16 cellular contexts compared by ENCODE assay signal in the genomic region with DNA sequence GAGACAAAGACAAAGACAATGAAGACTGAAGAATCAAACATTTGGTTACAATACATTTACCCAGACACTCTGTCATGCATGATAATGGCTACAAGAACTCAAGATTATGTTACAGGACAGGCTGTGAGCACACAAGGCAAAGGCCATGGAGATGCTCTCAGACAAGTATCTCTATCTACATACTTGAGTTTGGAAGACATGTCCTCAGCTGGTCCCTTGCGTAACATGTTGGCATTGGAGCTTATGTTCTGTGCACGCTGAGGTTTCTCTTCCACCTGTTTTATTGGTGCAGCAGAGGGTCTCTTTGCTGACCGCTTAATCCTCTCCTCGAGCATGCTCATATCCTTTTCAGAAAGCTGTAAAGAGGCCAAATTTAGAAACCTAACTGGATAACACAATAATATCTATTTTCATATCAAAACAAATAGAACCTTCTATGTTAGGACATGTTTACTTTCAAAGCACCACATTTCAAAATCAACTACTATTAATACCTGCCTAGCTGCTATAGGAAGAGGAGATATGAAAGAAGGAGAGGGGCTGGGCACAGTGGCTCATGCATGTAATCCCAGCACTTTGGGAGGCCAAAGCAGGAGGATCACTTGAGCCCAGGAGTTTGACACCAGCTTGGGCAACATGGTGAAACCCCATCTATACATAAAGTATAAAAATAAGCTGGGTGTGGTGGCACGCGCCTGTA. TPM values are rescaled to one million over a fixed set of nuclear protein-coding genes. Genes with fewer than 3 reads are reported as not detected.
DNase-seq lines count a peak whose midpoint lies in the region; ATAC-seq and TF ChIP-seq lines count a peak whose summit lies in the region.
"Had no signal": no experiment of that assay in that cellular context is flagged by ENCODE, and none has a peak within 500 bp of the region (broad histone marks: within the 10 kb centered on the region; RNA-seq: fewer than 3 reads in every experiment).

No MANE protein-coding gene starts in this region.

- no peak overlapping the region for H3K4me3 Mint-ChIP-seq in progenitor cell of endocrine pancreas (ENCODE audit: low read depth)
- H3K4me3 Mint-ChIP-seq: CD8-positive, alpha-beta memory T cell; HFFc6 had no signal

- peak; percentile 20 for DNase-seq in MV-4-11 (lab: John Stamatoyannopoulos, UW)
- DNase-seq in iris pigment epithelial cell (ENCODE audit: low read depth): peak; percentile 23
- peak; percentile 2 for DNase-seq in skeletal muscle cell (ENCODE audit: low read depth)
- no peak for DNase-seq in progenitor cell of endocrine pancreas (ENCODE audit: low spot score, unreplicated experiment)
- no peak for DNase-seq in stimulated activated CD4-positive, alpha-beta T cell treated with anti-CD3 and anti-CD28 coated beads, Interleukin-15, amount 100 ng/mL, for 24 hours
- DNase-seq: Caco-2; CD8-positive, alpha-beta memory T cell; DND-41; GDM1; HCEC 1CT; HFFc6 had no signal

- peak overlapping the region; percentile 8 for H3K27ac ChIP-seq in angular gyrus (ENCODE audit: low read depth, low read length)
- H3K27ac ChIP-seq: A549, BLaER1 had no signal

- peaks cover 41% of the 10 kb centered on the region for H3K36me3 Mint-ChIP-seq in progenitor cell of endocrine pancreas (ENCODE audit: insufficient read depth)

- ATAC-seq in GM21786 (IDR thresholded peaks at IDR 0.05; ENCODE audit: unreplicated experiment): no peak
- ATAC-seq: A549 had no signal

- no peaks in the 10 kb centered on the region for H3K27me3 Mint-ChIP-seq in progenitor cell of endocrine pancreas
- H3K27me3 Mint-ChIP-seq: CD8-positive, alpha-beta memory T cell had no signal

- no peaks in the 10 kb centered on the region for H3K4me1 Mint-ChIP-seq in progenitor cell of endocrine pancreas (ENCODE audit: low read depth)
- H3K4me1 Mint-ChIP-seq: CD8-positive, alpha-beta memory T cell had no signal

- no peak overlapping the region for H3K27ac Mint-ChIP-seq in progenitor cell of endocrine pancreas
- H3K27ac Mint-ChIP-seq: HFFc6 had no signal

- H3K9me3 Mint-ChIP-seq in progenitor cell of endocrine pancreas (ENCODE audit: low read depth): no peaks in the 10 kb centered on the region
- H3K9me3 Mint-ChIP-seq: CD8-positive, alpha-beta memory T cell; HFFc6 had no signal

- H3K4me3 ChIP-seq in skeletal muscle cell (ENCODE audit: low read depth, low read length): no peak overlapping the region
- H3K4me3 ChIP-seq: A549, BLaER1 had no signal

- TF ChIP-seq CTCF in progenitor cell of endocrine pancreas (IDR thresholded peaks at IDR 0.05; ENCODE audit: unreplicated experiment): no peak

RNA-seq across cellular contexts. Expression of gene F2, which starts 41.6 kb away (rescaled TPM):
- total RNA-seq in progenitor cell of endocrine pancreas: 21.8 and 22.8 TPM in 2 replicates
- total RNA-seq: CD8-positive, alpha-beta memory T cell; HFFc6; HT1080 had no signal

RNA-seq across cellular contexts. Expression of gene ZNF408, which starts 59.7 kb away (rescaled TPM):
- total RNA-seq in progenitor cell of endocrine pancreas: 11.6 and 13.7 TPM in 2 replicates

Comparison
In these comparisons a context has a peak if more than half of its experiments do, and no peak if none do; other contexts are left out.
1. DNase-seq: peak in MV-4-11 (single experiment), iris pigment epithelial cell (single experiment) and skeletal muscle cell (single experiment); none in progenitor cell of endocrine pancreas (single experiment) and stimulated activated CD4-positive, alpha-beta T cell treated with anti-CD3 and anti-CD28 coated beads, Interleukin-15, amount 100 ng/mL, for 24 hours (single experiment).